In the genomic region with DNA sequence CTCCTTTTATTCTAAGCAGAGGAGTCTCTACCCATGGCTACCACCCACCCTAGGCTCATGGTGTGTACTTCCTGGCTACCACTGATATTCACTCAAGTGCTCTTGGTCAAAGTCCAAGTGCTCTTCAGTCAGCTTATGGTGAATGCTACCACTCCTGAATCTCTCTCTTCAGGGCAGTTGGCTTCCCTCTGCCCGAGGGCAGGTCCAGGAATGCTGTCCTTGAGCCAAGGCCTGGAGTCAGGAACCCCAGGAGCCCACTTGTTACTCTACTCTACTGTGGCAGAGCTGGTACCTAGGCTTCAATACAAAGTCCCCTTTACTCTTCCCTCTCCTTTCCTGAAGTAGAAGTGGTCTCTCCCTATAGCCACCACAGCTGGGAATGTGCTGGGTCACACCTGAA, we compare ENCODE assay signal across 24 cellular contexts.
DNase-seq lines count a peak whose midpoint lies in the region; ATAC-seq, FAIRE-seq and TF ChIP-seq lines count a peak whose summit lies in the region.
"Had no signal": no experiment of that assay in that cellular context is flagged by ENCODE, and none has a peak within 500 bp of the region (broad histone marks: within the 10 kb centered on the region; RNA-seq: fewer than 3 reads in every experiment).

No MANE protein-coding gene starts in this region.

- no peak overlapping the region for H3K18ac ChIP-seq in neuronal stem cell (ENCODE audit: low read length)

- no peak overlapping the region for H4K91ac ChIP-seq in neuronal stem cell (ENCODE audit: low read depth, low read length, poor library complexity)

- no peaks in the 10 kb centered on the region for H3K36me3 ChIP-seq in left lung
- H3K36me3 ChIP-seq in aorta (ENCODE audit: control insufficient read depth in 1 of 2, insufficient read depth in 2 of 2, low read length in 1 of 2), result no peaks in the 10 kb centered on the region
- no peaks in the 10 kb centered on the region for H3K36me3 ChIP-seq in neuronal stem cell (replicated peaks in 1 of 2; ENCODE audit: control insufficient read depth in 2 of 2, insufficient read depth in 2 of 2, low read length in 2 of 2)
- H3K36me3 ChIP-seq: BE2C; BLaER1 treated with 17β-estradiol and CSF1 and Interleukin-3, amounts not matched to agents 10 nM and 100 nM; HAP-1 had no signal

- H3K27ac ChIP-seq in left lung, result no peak overlapping the region
- H3K27ac ChIP-seq in aorta (ENCODE audit: low read depth in 1 of 2, low read length in 2 of 2), result no peak overlapping the region
- H3K27ac ChIP-seq in neuronal stem cell (replicated peaks; ENCODE audit: low read length), result no peak overlapping the region
- H3K27ac ChIP-seq: A549; BLaER1 treated with 17β-estradiol and CSF1 and Interleukin-3, amounts not matched to agents 10 nM and 100 nM had no signal

- H4K8ac ChIP-seq in neuronal stem cell (ENCODE audit: low read depth, low read length), result no peak overlapping the region

- no peak overlapping the region for H3K4ac ChIP-seq in neuronal stem cell (ENCODE audit: low read length)

- no peak overlapping the region for H3K4me2 ChIP-seq in neuronal stem cell (ENCODE audit: insufficient read depth, low read length, poor library complexity, severe bottlenecking)
- H3K4me2 ChIP-seq: A549; BLaER1 treated with 17β-estradiol and CSF1 and Interleukin-3, amounts not matched to agents 10 nM and 100 nM; GM23338 had no signal

- DNase-seq in COLO668 (lab: John Stamatoyannopoulos, UW; ENCODE audit: unreplicated experiment), result peak; percentile 25
- DNase-seq in DMS53 (lab: John Stamatoyannopoulos, UW), result peak; percentile 90
- peak in 1 of 2 donors; percentile 34 for DNase-seq in left lung
- DNase-seq in aorta, result no peak
- DNase-seq in stimulated activated naive CD4-positive, alpha-beta T cell treated with Interleukin-2 at 50 U/mL for 16 hours (lab: John Stamatoyannopoulos, UW), result no peak
- no peak for DNase-seq in H54 (ENCODE audit: insufficient read length, low spot score)
- no peak for DNase-seq in neuronal stem cell (ENCODE audit: low spot score)
- DNase-seq: 8988T; ACHN; AML-193; BE2C; CD4-positive, alpha-beta T cell; CD8-positive, alpha-beta memory T cell; COR-L47; DMS153; DMS79 treated with DMSO at 0.1 percent for 48 hours; GF-D8; HFFc6 had no signal

- no peak for TF ChIP-seq POLR2A in H54 (IDR thresholded peaks at IDR 0.05; ENCODE audit: low read depth, low read length)

- intact Hi-C loops in left lung (cut with DNase I), result no loop called here
- intact Hi-C loops in aorta (cut with DNase I), result no loop called here

- no peak overlapping the region for H3K9ac ChIP-seq in neuronal stem cell (ENCODE audit: low read depth, low read length, poor library complexity)
- H3K9ac ChIP-seq: BLaER1 treated with 17β-estradiol and CSF1 and Interleukin-3, amounts not matched to agents 10 nM and 100 nM had no signal

- H2BK5ac ChIP-seq in neuronal stem cell (ENCODE audit: low read length), result no peak overlapping the region

- no peak overlapping the region for H2AFZ ChIP-seq in neuronal stem cell (ENCODE audit: low read length)
- H2AFZ ChIP-seq: GM23338 had no signal

- H3K79me1 ChIP-seq in neuronal stem cell (ENCODE audit: low read depth, low read length), result no peaks in the 10 kb centered on the region

- no peak overlapping the region for H3K23ac ChIP-seq in neuronal stem cell (ENCODE audit: low read depth, low read length, poor library complexity)

- no peak overlapping the region for H3K14ac ChIP-seq in neuronal stem cell (ENCODE audit: low read length)

- H3K4me3 ChIP-seq in left lung (no peak overlapping the region), aorta (ENCODE audit: low read length in 2 of 2) (no peak overlapping the region), neuronal stem cell (ENCODE audit: low read length in 2 of 2) (no peak overlapping the region)
- H3K4me3 ChIP-seq: A549; BLaER1 treated with 17β-estradiol and CSF1 and Interleukin-3, amounts not matched to agents 10 nM and 100 nM; GM23338; HAP-1 had no signal

- no peak overlapping the region for H2AK5ac ChIP-seq in neuronal stem cell (ENCODE audit: low read depth, low read length)

- H3K27me3 ChIP-seq in left lung, result no peaks in the 10 kb centered on the region
- H3K27me3 ChIP-seq in aorta (ENCODE audit: control insufficient read depth in 1 of 2, insufficient read depth in 2 of 2, low read length in 1 of 2), result no peaks in the 10 kb centered on the region
- H3K27me3 ChIP-seq in neuronal stem cell (ENCODE audit: control insufficient read depth in 3 of 3, insufficient read depth in 3 of 3, low read depth in 1 of 3, low read length in 3 of 3), result no peaks in the 10 kb centered on the region
- H3K27me3 ChIP-seq: BE2C; BLaER1 treated with 17β-estradiol and CSF1 and Interleukin-3, amounts not matched to agents 10 nM and 100 nM had no signal

- peaks cover 0 to 28% of the 10 kb centered on the region in 2 donors for H3K9me3 ChIP-seq in left lung
- H3K9me3 ChIP-seq in aorta (ENCODE audit: control insufficient read depth, low read length), result peaks cover 2% of the 10 kb centered on the region
- peaks cover 0 to 13% of the 10 kb centered on the region in 2 donors for H3K9me3 ChIP-seq in neuronal stem cell (replicated peaks in 1 of 2; ENCODE audit: control insufficient read depth in 2 of 2, insufficient read depth in 1 of 2, low read depth in 1 of 2, low read length in 2 of 2)
- H3K9me3 ChIP-seq: BE2C, HAP-1 had no signal

- whole genome bisulfite sequencing in aorta, 2 donors, result 79 to 86% methylated on average over 1 of the region's 1 CpG
- no CpG with 5 or more reads among the region's 1 CpG for WGBS in neuronal stem cell (ENCODE audit: extremely low coverage in 2 of 2, insufficient read length in 2 of 2, insufficient replicate concordance in 1 of 2), 2 donors

- no peak overlapping the region for H2BK15ac ChIP-seq in neuronal stem cell (ENCODE audit: low read length)

- FAIRE-seq in H54 (lab: Jason Lieb, UNC), result no peak
- FAIRE-seq: A549, GM12891, GM18507 had no signal

- peak; percentile 84 for ATAC-seq in left lung
- ATAC-seq in aorta (ENCODE audit: low FRiP score), result peak; percentile 46
- ATAC-seq: A549, GM23338 had no signal

- no peak overlapping the region for H2BK12ac ChIP-seq in neuronal stem cell (ENCODE audit: low read length)

- H3K4me1 ChIP-seq in left lung, result no peaks in the 10 kb centered on the region
- H3K4me1 ChIP-seq in aorta (ENCODE audit: control insufficient read depth in 1 of 2, insufficient read depth in 2 of 2, low read length in 2 of 2), result no peaks in the 10 kb centered on the region
- peaks cover 0 to 4% of the 10 kb centered on the region in 2 donors for H3K4me1 ChIP-seq in neuronal stem cell (ENCODE audit: control insufficient read depth in 2 of 2, insufficient read depth in 1 of 2, low read depth in 1 of 2, low read length in 2 of 2)
- H3K4me1 ChIP-seq: A549; BE2C; BLaER1 treated with 17β-estradiol and CSF1 and Interleukin-3, amounts not matched to agents 10 nM and 100 nM; HAP-1 had no signal

- no peak overlapping the region for H2BK120ac ChIP-seq in neuronal stem cell (ENCODE audit: low read depth, low read length)

- no peak for TF ChIP-seq CTCF in left lung (IDR thresholded peaks at IDR 0.05)

Comparison
In these comparisons a context has a peak if more than half of its experiments do, and no peak if none do; other contexts are left out.
1. DNase-seq: peak in COLO668 (single experiment) and DMS53 (single experiment); none in aorta (0 of 2), stimulated activated naive CD4-positive, alpha-beta T cell treated with Interleukin-2 at 50 U/mL for 16 hours (single experiment), H54 (single experiment) and neuronal stem cell (single experiment).